Comparison of ENCODE assay signal across 11 cellular contexts in genomic region chr1:33654267-33654832, GRCh38.
DNase-seq lines count a peak whose midpoint lies in the region; ATAC-seq, FAIRE-seq and TF ChIP-seq lines count a peak whose summit lies in the region.
"Had no signal": no experiment of that assay in that cellular context is flagged by ENCODE, and none has a peak within 500 bp of the region (broad histone marks: within the 10 kb centered on the region; RNA-seq: fewer than 3 reads in every experiment).

No MANE protein-coding gene starts in this region.

- TF ChIP-seq POLR2A in stomach (IDR thresholded peaks at IDR 0.05): no peak

- H3K27me3 ChIP-seq in bronchial epithelial cell (ENCODE audit: control insufficient read depth, insufficient read depth, low read length) (no peaks in the 10 kb centered on the region), stomach (peaks cover 0 to 8% (median 0%) of the 10 kb centered on the region in 3 donors)

- no peaks in the 10 kb centered on the region for H3K4me1 ChIP-seq in mucosa of descending colon (ENCODE audit: low read depth)
- H3K4me1 ChIP-seq in stomach: peaks cover 0 to 14% (median 5%) of the 10 kb centered on the region in 4 donors

- intact Hi-C loops in mucosa of descending colon (cut with DNase I, micrococcal nuclease): no loop called here
- intact Hi-C loops in stomach (cut with DNase I; ENCODE audit: low total_unique reads): no loop called here

- TF ChIP-seq CTCF in bronchial epithelial cell (IDR thresholded peaks at IDR 0.05; ENCODE audit: insufficient read depth, low read length, severe bottlenecking) (peak; percentile 10), mucosa of descending colon (IDR thresholded peaks at IDR 0.05) (no peak), stomach (IDR thresholded peaks at IDR 0.05) (peak in 3 of 7 experiments; percentile 10 to 22 (median 19))

- no peaks in the 10 kb centered on the region for H3K9me3 ChIP-seq in mucosa of descending colon
- H3K9me3 ChIP-seq in stomach: no peaks in the 10 kb centered on the region

- H3K36me3 ChIP-seq in bronchial epithelial cell (ENCODE audit: control insufficient read depth, insufficient read depth, low read length) (no peaks in the 10 kb centered on the region), mucosa of descending colon (ENCODE audit: low read depth) (no peaks in the 10 kb centered on the region), stomach (no peaks in the 10 kb centered on the region)

- no peak overlapping the region for H3K27ac ChIP-seq in stomach

- no peak for FAIRE-seq in bronchial epithelial cell (lab: Jason Lieb, UNC)

- H3K4me3 ChIP-seq in Jurkat, Clone E6-1 (ENCODE audit: low read length): no peak overlapping the region
- no peak overlapping the region for H3K4me3 ChIP-seq in bronchial epithelial cell (ENCODE audit: low read depth, low read length)
- no peak overlapping the region for H3K4me3 ChIP-seq in mucosa of descending colon
- H3K4me3 ChIP-seq in stomach: no peak overlapping the region
- H3K4me3 ChIP-seq: lung had no signal

- TF ChIP-seq EP300 in stomach (IDR thresholded peaks at IDR 0.05): no peak

- DNase-seq in EH (ENCODE audit: low read depth): peak; percentile 51
- DNase-seq in Jurkat, Clone E6-1 (ENCODE audit: low read depth, low spot score): peak; percentile 5
- DNase-seq in bronchial epithelial cell (ENCODE audit: low read depth): no peak
- DNase-seq in mucosa of descending colon: no peak
- no peak for DNase-seq in stomach
- no peak for DNase-seq in GF-D8 (lab: John Stamatoyannopoulos, UW)
- no peak for DNase-seq in activated gamma-delta T cell treated with Interleukin-2 at 50 U/mL for 16 hours
- DNase-seq: activated CD4-positive, alpha-beta T cell treated with anti-CD3 and anti-CD28 coated beads, Interleukin-2, amount 10 ng/mL, durations not matched to agents 24 days and 14 days; caudate nucleus had no signal

- 59 to 78% (median 72%) methylated on average over 5 to 7 of the region's 7 CpGs for WGBS in stomach, 5 donors

- ATAC-seq in mucosa of descending colon (peak; percentile 22), HG03442 (IDR thresholded peaks at IDR 0.05; ENCODE audit: unreplicated experiment) (no peak)

Comparison
In these comparisons a context has a peak if more than half of its experiments do, and no peak if none do; other contexts are left out.
1. DNase-seq: peak in EH (single experiment) and Jurkat, Clone E6-1 (single experiment); none in bronchial epithelial cell (single experiment), mucosa of descending colon (0 of 3), stomach (single experiment), GF-D8 (single experiment) and activated gamma-delta T cell treated with Interleukin-2 at 50 U/mL for 16 hours (single experiment).